1 cellular context compared by ENCODE assay signal in genomic region chr13:30463820-30464495, GRCh38.
TF ChIP-seq lines count a peak whose summit lies in the region.

No MANE protein-coding gene starts in this region.

TF ChIP-seq in K562, 482 proteins besides CTCF, POLR2A, EP300 and RAD21 (continued from another document):
- TF ChIP-seq MNT (conservative IDR thresholded peaks at IDR 0.05) (peak; percentile 49 to 64; a peak in 1 of 4 replicates), ZBTB17 (CRISPR knock-in tag; IDR thresholded peaks at IDR 0.05) (no peak), ZBTB40 (IDR thresholded peaks at IDR 0.05) (peak; percentile 21; the same call in 1 of the 2 replicates), ZBTB40 (CRISPR knock-in tag; IDR thresholded peaks at IDR 0.05) (no peak), HNRNPLL (IDR thresholded peaks at IDR 0.05; ENCODE audit: low read depth, low read length, poor library complexity, severe bottlenecking) (peak; percentile 44), MAZ (CRISPR knock-in tag; conservative IDR thresholded peaks at IDR 0.05 in 1 of 2, IDR thresholded peaks at IDR 0.05 in 1 of 2) (0 out of 4 replicates have a peak, but pooled peaks of 1 of the 2 experiments have one; percentile 44), FOXA3 (CRISPR knock-in tag; conservative IDR thresholded peaks at IDR 0.05 in 1 of 2, IDR thresholded peaks at IDR 0.05 in 1 of 2) (0 out of 4 replicates have a peak, but pooled peaks of 1 of the 2 experiments have one; percentile 8), EP400 (IDR thresholded peaks at IDR 0.05) (peak; percentile 56; the same call in 1 of the 2 replicates), THRAP3 (IDR thresholded peaks at IDR 0.05; ENCODE audit: borderline replicate concordance) (no peak)
- TF ChIP-seq, protein P1, sequence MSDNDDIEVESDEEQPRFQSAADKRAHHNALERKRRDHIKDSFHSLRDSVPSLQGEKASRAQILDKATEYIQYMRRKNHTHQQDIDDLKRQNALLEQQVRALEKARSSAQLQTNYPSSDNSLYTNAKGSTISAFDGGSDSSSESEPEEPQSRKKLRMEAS (CRISPR knock-in tag; IDR thresholded peaks at IDR 0.05): 0 out of 2 replicates have a peak, but pooled peaks have one; percentile 22
